Comparison of ENCODE assay signal across 8 cellular contexts in the genomic region with DNA sequence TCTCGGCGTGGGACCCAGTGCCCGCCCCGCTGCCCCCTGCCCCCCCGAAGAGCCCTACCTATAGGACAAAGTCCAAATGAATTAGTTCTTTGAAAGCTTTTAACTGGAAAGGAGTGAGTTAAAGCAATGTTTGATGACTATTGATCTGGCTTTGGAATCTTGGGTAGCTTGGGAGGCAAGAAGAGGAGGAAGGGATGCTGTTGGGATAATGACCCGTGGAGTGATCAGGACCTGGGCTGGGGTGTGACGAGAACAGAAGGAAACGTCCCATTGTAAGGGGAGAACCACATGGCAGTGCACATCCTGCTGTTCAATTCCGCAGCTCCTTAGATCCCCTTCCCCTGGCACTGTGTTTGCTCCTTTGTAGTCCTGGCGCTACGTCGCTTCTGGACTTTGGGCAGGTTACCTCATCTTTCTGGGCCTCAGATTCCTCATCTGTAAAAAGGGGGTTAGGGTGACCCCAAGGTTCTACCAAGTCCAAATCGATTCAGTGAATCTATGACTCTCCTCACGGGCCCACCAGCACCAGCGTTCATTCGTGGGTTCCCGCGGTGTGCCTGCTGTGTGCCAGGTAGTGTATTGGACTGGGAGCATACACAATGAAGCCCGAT. TPM values are rescaled to one million over a fixed set of nuclear protein-coding genes. Genes with fewer than 3 reads are reported as not detected.
DNase-seq lines count a peak whose midpoint lies in the region; ATAC-seq and TF ChIP-seq lines count a peak whose summit lies in the region.

No MANE protein-coding gene starts in this region.

- peaks cover 35 to 42% (median 38%) of the 10 kb centered on the region in 4 donors for H3K4me1 ChIP-seq in esophagus muscularis mucosa

- no peak for ATAC-seq in HG03354 (IDR thresholded peaks at IDR 0.05; ENCODE audit: poor library complexity, severe bottlenecking, unreplicated experiment)

- peaks cover 2% of the 10 kb centered on the region for H3K27me3 Mint-ChIP-seq in osteocyte (ENCODE audit: unreplicated experiment)

- DNase-seq in DMS153 treated with DMSO at 0.1 percent for 48 hours (lab: John Stamatoyannopoulos, UW; ENCODE audit: unreplicated experiment) (peak; percentile 31), DMS153 (lab: John Stamatoyannopoulos, UW) (no peak), esophagus muscularis mucosa (ENCODE audit: extremely low spot score) (no peak), osteocyte (ENCODE audit: extremely low spot score, unreplicated experiment) (no peak)
- no peak for DNase-seq in activated CD4-positive, CD25-positive, alpha-beta regulatory T cell treated with anti-CD3 and anti-CD28 coated beads, Interleukin-2, amount 50 U/mL, for 72 hours
- no peak for DNase-seq in NK-92 treated with Interleukin-12 subunit alpha and Interleukin-12 subunit beta, amount 100 ng/mL, for 24 hours (lab: John Stamatoyannopoulos, UW)

- H3K27ac ChIP-seq in esophagus muscularis mucosa (replicated peaks in 1 of 4), result peak overlapping the region; percentile 97 to 99 (median 99)

- no peak for TF ChIP-seq POLR2A in esophagus muscularis mucosa (IDR thresholded peaks at IDR 0.05; ENCODE audit: low read depth)

- peak overlapping the region; percentile 98 for H3K27ac Mint-ChIP-seq in osteocyte (ENCODE audit: unreplicated experiment)

- peaks cover 27% of the 10 kb centered on the region for H3K4me1 Mint-ChIP-seq in osteocyte (ENCODE audit: unreplicated experiment)

- TF ChIP-seq EP300 in esophagus muscularis mucosa (IDR thresholded peaks at IDR 0.05), result no peak

- no peaks in the 10 kb centered on the region for H3K36me3 ChIP-seq in esophagus muscularis mucosa

- TF ChIP-seq CTCF in WI38 (IDR thresholded peaks at IDR 0.05; ENCODE audit: low read depth, low read length) (no peak), esophagus muscularis mucosa (IDR thresholded peaks at IDR 0.05) (no peak), osteocyte (IDR thresholded peaks at IDR 0.05) (no peak)

- no peaks in the 10 kb centered on the region for H3K9me3 ChIP-seq in esophagus muscularis mucosa

- no peaks in the 10 kb centered on the region for H3K27me3 ChIP-seq in esophagus muscularis mucosa

- 62% methylated on average over 18 of the region's 19 CpGs for WGBS in esophagus muscularis mucosa

- H3K4me3 ChIP-seq in WI38 (ENCODE audit: low read depth, low read length), result peak overlapping the region; percentile 80
- H3K4me3 ChIP-seq in esophagus muscularis mucosa, result peak overlapping the region; percentile 90 to 99 (median 95)

- intact Hi-C loops in esophagus muscularis mucosa (cut with DNase I), result loop anchor here (10.0 kb wide), 1 partner anchor 62 kb away; a partner anchor contains a TSS

- H3K36me3 Mint-ChIP-seq in osteocyte (ENCODE audit: unreplicated experiment), result no peaks in the 10 kb centered on the region

- peak overlapping the region; percentile 86 for H3K4me3 Mint-ChIP-seq in osteocyte (ENCODE audit: unreplicated experiment)

- no peaks in the 10 kb centered on the region for H3K9me3 Mint-ChIP-seq in osteocyte (ENCODE audit: unreplicated experiment)

RNA-seq across cellular contexts. Expression of a gene that starts 0.9 kb away (rescaled TPM):
- total RNA-seq in esophagus muscularis mucosa (10 to 100 TPM; 44.6 to 74.8 (median 59.5) TPM), osteocyte (26.0 and 26.4 TPM in 2 replicates)

RNA-seq across cellular contexts. Expression of a gene that starts 59.1 kb away (rescaled TPM):
- total RNA-seq in esophagus muscularis mucosa (10 to 100 TPM in 1 of 4 donors, 1 to 10 TPM in 3; 2.2 to 13.7 (median 3.1) TPM), osteocyte (3.8 and 4.3 TPM in 2 replicates)
